In genomic region chr3:32781211-32781968, GRCh38 we compare ENCODE assay signal across 8 cellular contexts. TPM values are rescaled to one million over a fixed set of nuclear protein-coding genes. Genes with fewer than 3 reads are reported as not detected.
A peak's percentile ranks its signal among the peaks of the same experiment; 100 is the strongest.
DNase-seq lines count a peak whose midpoint lies in the region; ATAC-seq and TF ChIP-seq lines count a peak whose summit lies in the region.

No MANE protein-coding gene starts in this region.

- no peaks in the 10 kb centered on the region for H3K9me3 Mint-ChIP-seq in activated CD4-positive, alpha-beta T cell treated with anti-CD3 and anti-CD28 coated beads, Interleukin-2, amount 10 ng/mL, durations not matched to agents 7 days and 5 days

- peaks cover 0 to under 1% of the 10 kb centered on the region in 2 donors for H3K36me3 ChIP-seq in lung (ENCODE audit: control insufficient read depth in 2 of 2, insufficient read depth in 2 of 2, low read length in 2 of 2)

- peak; percentile 92 for DNase-seq in AG20443 (ENCODE audit: low spot score)
- peak; percentile 60 for DNase-seq in NCI-H460 (ENCODE audit: extremely low read depth, low read depth)
- DNase-seq in activated CD4-positive, alpha-beta T cell treated with anti-CD3 and anti-CD28 coated beads, Interleukin-2, amount 10 ng/mL, durations not matched to agents 7 days and 5 days, result peak; percentile 60
- DNase-seq in ecto neural progenitor cell (ENCODE audit: low spot score), result peak; percentile 93
- DNase-seq in lung (ENCODE audit: low spot score), result peak; percentile 80
- DNase-seq in stimulated activated CD4-positive, alpha-beta T cell treated with anti-CD3 and anti-CD28 coated beads, TNF-alpha, amount 100 ng/mL, for 24 hours (ENCODE audit: low read depth in 3 of 3), result peak; percentile 32 to 71 (median 49)

- H3K36me3 Mint-ChIP-seq in activated CD4-positive, alpha-beta T cell treated with anti-CD3 and anti-CD28 coated beads, Interleukin-2, amount 10 ng/mL, durations not matched to agents 7 days and 5 days (ENCODE audit: low read depth), result no peaks in the 10 kb centered on the region

- no peaks in the 10 kb centered on the region for H3K27me3 ChIP-seq in lung (ENCODE audit: control insufficient read depth, insufficient read depth)

- H3K4me1 ChIP-seq in lung (ENCODE audit: control insufficient read depth in 2 of 2, insufficient read depth in 2 of 2, low read length in 2 of 2), result no peaks in the 10 kb centered on the region

- peak overlapping the region; percentile 80 for H3K4me3 Mint-ChIP-seq in activated CD4-positive, alpha-beta T cell treated with anti-CD3 and anti-CD28 coated beads, Interleukin-2, amount 10 ng/mL, durations not matched to agents 7 days and 5 days

- peak; percentile 57 for TF ChIP-seq CTCF in lung (IDR thresholded peaks at IDR 0.05; ENCODE audit: control extremely low read depth, extremely low read depth)

- peak overlapping the region; percentile 52 for H3K4me3 ChIP-seq in lung

- WGBS in lung, 2 donors, result 1% methylated on average over 59 of the region's 59 CpGs

- H3K4me1 Mint-ChIP-seq in activated CD4-positive, alpha-beta T cell treated with anti-CD3 and anti-CD28 coated beads, Interleukin-2, amount 10 ng/mL, durations not matched to agents 7 days and 5 days, result peaks cover 14% of the 10 kb centered on the region

- H3K9me3 ChIP-seq in lung (ENCODE audit: control insufficient read depth in 2 of 2, insufficient read depth in 1 of 2, low read length in 1 of 2), result no peaks in the 10 kb centered on the region

- POLR2A ChIA-PET in activated CD4-positive, alpha-beta T cell treated with anti-CD3 and anti-CD28 coated beads, Interleukin-2, amount 10 ng/mL, durations not matched to agents 7 days and 5 days (lab: Charles Lee), result no interaction called here

- H3K27ac Mint-ChIP-seq in activated CD4-positive, alpha-beta T cell treated with anti-CD3 and anti-CD28 coated beads, Interleukin-2, amount 10 ng/mL, durations not matched to agents 7 days and 5 days, result peak overlapping the region; percentile 80

- CTCF ChIA-PET in activated CD4-positive, alpha-beta T cell treated with anti-CD3 and anti-CD28 coated beads, Interleukin-2, amount 10 ng/mL, durations not matched to agents 7 days and 5 days (lab: Charles Lee), result interaction anchor here (1.1 to 1.6 kb wide), 3 partner anchors 13 to 23 kb away, joined by 3 to 5 read pairs (median 5); no protein-coding TSS in a partner anchor

- H3K27me3 Mint-ChIP-seq in activated CD4-positive, alpha-beta T cell treated with anti-CD3 and anti-CD28 coated beads, Interleukin-2, amount 10 ng/mL, durations not matched to agents 7 days and 5 days, result peaks cover 16% of the 10 kb centered on the region

- peak overlapping the region in 1 of 2 donors; percentile 50 for H3K27ac ChIP-seq in lung (ENCODE audit: low read depth in 1 of 2, low read length in 1 of 2)

- ATAC-seq in HG03175 (IDR thresholded peaks at IDR 0.05; ENCODE audit: unreplicated experiment) (peak; percentile 98), lung (ENCODE audit: insufficient read depth, low FRiP score) (peak; percentile 93)

- in situ Hi-C loops in GM18951 (cut with MboI; ENCODE audit: low sequenced_read_pairs, unreplicated experiment), result no loop called here

- peak; percentile 22 for TF ChIP-seq POLR2A in GM18951 (IDR thresholded peaks at IDR 0.05; ENCODE audit: extremely low read depth, insufficient read depth, insufficient read length)

RNA-seq across cellular contexts. Expression of gene TRIM71, which starts 36.4 kb away (rescaled TPM):
- not detected in 2 replicates for total RNA-seq in NCI-H460 (2014; rRNA removed; shearing (Covaris generic))
- polyA plus RNA-seq in NCI-H460 (2014; cell fraction: nucleus; rRNA removed), result not detected in 2 replicates
- not detected for total RNA-seq in activated CD4-positive, alpha-beta T cell treated with anti-CD3 and anti-CD28 coated beads, Interleukin-2, amount 10 ng/mL, durations not matched to agents 7 days and 5 days
- total RNA-seq in lung, result 1 to 10 TPM; 2.9 to 9.9 TPM
- polyA plus RNA-seq in lung, result 1 to 10 TPM in 1 of 2 donors, under 1 TPM in 1; 0.45 to 1.1 TPM
